Comparison of ENCODE assay signal across 9 cellular contexts in the genomic region with DNA sequence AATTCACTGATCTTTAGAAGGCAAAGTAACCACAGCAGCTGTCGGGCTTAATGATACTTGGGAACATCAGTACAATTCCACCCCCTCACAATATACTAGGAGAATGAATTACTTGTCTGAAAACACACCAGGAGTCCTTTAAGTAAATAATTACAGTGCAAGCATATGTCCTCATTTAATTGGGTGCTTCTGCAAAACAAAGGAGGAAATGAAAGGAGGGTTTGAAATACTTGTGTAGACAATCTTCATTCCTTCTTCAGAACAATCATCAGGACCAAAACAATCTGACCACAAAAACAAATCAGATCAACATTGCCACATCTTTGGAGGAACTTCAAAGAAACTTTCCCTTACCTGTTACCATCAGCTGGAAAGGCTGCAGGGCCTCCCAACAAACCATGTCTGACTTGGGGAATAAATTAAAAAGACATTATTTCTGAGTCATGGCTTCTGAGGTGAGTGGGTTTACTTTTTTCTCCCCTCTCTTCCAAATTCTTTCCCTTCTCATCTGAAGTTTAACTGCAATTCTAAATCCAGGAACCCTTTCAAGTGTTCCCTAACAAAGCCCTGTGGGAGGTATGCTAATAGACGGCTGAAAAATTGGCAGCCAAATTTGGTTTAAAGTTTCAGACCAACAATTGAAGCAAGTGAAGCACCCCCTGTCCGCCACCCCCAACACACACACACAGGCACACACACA. TPM values are rescaled to one million over a fixed set of nuclear protein-coding genes. Genes with fewer than 3 reads are reported as not detected.
DNase-seq lines count a peak whose midpoint lies in the region; ATAC-seq and TF ChIP-seq lines count a peak whose summit lies in the region.
"Had no signal": no experiment of that assay in that cellular context is flagged by ENCODE, and none has a peak within 500 bp of the region (broad histone marks: within the 10 kb centered on the region; RNA-seq: fewer than 3 reads in every experiment).

No MANE protein-coding gene starts in this region.

- H3K9me3 ChIP-seq in HUES64 (ENCODE audit: insufficient read depth, low read depth, low read length) (peaks cover 6% of the 10 kb centered on the region; the same call in 1 of the 2 replicates), hepatocyte (ENCODE audit: low read depth) (no peaks in the 10 kb centered on the region)
- H3K9me3 ChIP-seq: SJSA1 had no signal

- H2AFZ ChIP-seq in hepatocyte: no peak overlapping the region

- TF ChIP-seq CTCF in hepatocyte (IDR thresholded peaks at IDR 0.05; ENCODE audit: poor library complexity): no peak

- H3K36me3 ChIP-seq in HUES64 (ENCODE audit: insufficient read depth, low read length) (peaks cover 8% of the 10 kb centered on the region), hepatocyte (replicated peaks; ENCODE audit: insufficient read depth, low read depth) (no peaks in the 10 kb centered on the region)

- no peaks in the 10 kb centered on the region for H4K20me1 ChIP-seq in hepatocyte (ENCODE audit: insufficient read depth, poor library complexity, severe bottlenecking)

- H3K27ac ChIP-seq in HUES64 (ENCODE audit: low read depth, low read length) (peak overlapping the region; percentile 99), hepatocyte (peak overlapping the region; percentile 13)
- H3K27ac ChIP-seq: SJSA1 had no signal

- TF ChIP-seq POLR2A in erythroblast (IDR thresholded peaks at IDR 0.05; ENCODE audit: low read length): no peak

- no peak for ATAC-seq in Right ventricle myocardium superior (ENCODE audit: poor library complexity)
- no peak for ATAC-seq in HG03442 (IDR thresholded peaks at IDR 0.05; ENCODE audit: unreplicated experiment)

- H3K4me3 ChIP-seq in HUES64 (ENCODE audit: low read length) (peak overlapping the region; percentile 36), hepatocyte (no peak overlapping the region)
- H3K4me3 ChIP-seq: SJSA1 had no signal

- intact Hi-C loops in Right ventricle myocardium superior (cut with DNase I): no loop called here

- peak overlapping the region; percentile 78 for H3K9ac ChIP-seq in HUES64 (ENCODE audit: low read depth, low read length)

- DNase-seq in A172 (ENCODE audit: low spot score) (peak; percentile 20), NOMO-1 (lab: John Stamatoyannopoulos, UW; ENCODE audit: unreplicated experiment in 2 of 2) (peak; percentile 47 to 75), hepatocyte (ENCODE audit: low spot score) (no peak), HuH-7.5 (ENCODE audit: low spot score) (no peak), Right ventricle myocardium superior (no peak), erythroblast (lab: John Stamatoyannopoulos, UW) (no peak)

- H3K4me1 ChIP-seq in HUES64 (ENCODE audit: insufficient read depth, low read length) (peaks cover 18% of the 10 kb centered on the region), hepatocyte (ENCODE audit: insufficient read depth) (no peaks in the 10 kb centered on the region)

- H3K79me2 ChIP-seq in hepatocyte: no peaks in the 10 kb centered on the region

- no peaks in the 10 kb centered on the region for H3K9me2 ChIP-seq in hepatocyte (replicated peaks; ENCODE audit: insufficient read depth)

- H3K4me2 ChIP-seq in hepatocyte: peak overlapping the region; percentile 5

- 11% methylated on average over 3 of the region's 3 CpGs for WGBS in HUES64
- WGBS in hepatocyte (ENCODE audit: low lambda C conversion rate, missing lambda C conversion rate): 48% methylated on average over 3 of the region's 3 CpGs

- H3K27me3 ChIP-seq in HUES64 (ENCODE audit: insufficient read depth, low read length): no peaks in the 10 kb centered on the region
- no peaks in the 10 kb centered on the region for H3K27me3 ChIP-seq in hepatocyte
- H3K27me3 ChIP-seq: SJSA1 had no signal

RNA-seq across cellular contexts. Expression of a gene that starts 12.5 kb away (rescaled TPM):
- 22.3 and 24.3 TPM in 2 replicates for total RNA-seq in A172 (2014; rRNA removed; shearing (Covaris generic))
- polyA plus RNA-seq in HUES64 (2013, experiment 1 of 2): 19.9 TPM
- polyA plus RNA-seq in HUES64 (2013, experiment 2 of 2): 23.4 TPM
- total RNA-seq in hepatocyte: 40.5 and 41.7 TPM in 2 replicates
- 16.5 and 17.1 TPM in 2 replicates for polyA plus RNA-seq in hepatocyte
- total RNA-seq in Right ventricle myocardium superior: 12.0 TPM

RNA-seq across cellular contexts. Expression of a gene that starts 18.2 kb away (rescaled TPM):
- 10.4 and 15.4 TPM in 2 replicates for total RNA-seq in A172 (2014; rRNA removed; shearing (Covaris generic))
- 18.5 TPM for polyA plus RNA-seq in HUES64 (2013, experiment 1 of 2)
- polyA plus RNA-seq in HUES64 (2013, experiment 2 of 2): 18.2 TPM
- total RNA-seq in hepatocyte (18.9 and 30.8 TPM in 2 replicates), Right ventricle myocardium superior (9.3 TPM)
- polyA plus RNA-seq in hepatocyte: 20.6 and 22.6 TPM in 2 replicates

RNA-seq across cellular contexts. Expression of a gene that starts 18.4 kb away (rescaled TPM):
- 14.3 and 27.3 TPM in 2 replicates for total RNA-seq in A172 (2014; rRNA removed; shearing (Covaris generic))
- polyA plus RNA-seq in HUES64 (2013, experiment 1 of 2): 51.1 TPM
- 54.2 TPM for polyA plus RNA-seq in HUES64 (2013, experiment 2 of 2)
- total RNA-seq in hepatocyte: 15.5 and 25.9 TPM in 2 replicates
- polyA plus RNA-seq in hepatocyte: 17.1 and 19.1 TPM in 2 replicates
- total RNA-seq in Right ventricle myocardium superior: 2.4 TPM

RNA-seq across cellular contexts. Expression of a gene that starts 40.4 kb away (rescaled TPM):
- 47.4 and 52.1 TPM in 2 replicates for total RNA-seq in A172 (2014; rRNA removed; shearing (Covaris generic))
- 95.6 TPM for polyA plus RNA-seq in HUES64 (2013, experiment 1 of 2)
- polyA plus RNA-seq in HUES64 (2013, experiment 2 of 2): 103 TPM
- total RNA-seq in hepatocyte (376 and 397 TPM in 2 replicates), Right ventricle myocardium superior (61.5 TPM)
- polyA plus RNA-seq in hepatocyte: 330 and 351 TPM in 2 replicates

Comparison
In these comparisons a context has a peak if more than half of its experiments do, and no peak if none do; other contexts are left out.
1. DNase-seq: peak in A172 (single experiment) and NOMO-1 (2 of 2); none in hepatocyte (single experiment), HuH-7.5 (single experiment), Right ventricle myocardium superior (single experiment) and erythroblast (0 of 2).